In genomic region chr15:77440378-77440999, GRCh38 we compare ENCODE assay signal across 10 cellular contexts. TPM values are rescaled to one million over a fixed set of nuclear protein-coding genes. Genes with fewer than 3 reads are reported as not detected.
A peak's percentile ranks its signal among the peaks of the same experiment; 100 is the strongest.
DNase-seq lines count a peak whose midpoint lies in the region; ATAC-seq, FAIRE-seq and TF ChIP-seq lines count a peak whose summit lies in the region.
"Had no signal": no experiment of that assay in that cellular context is flagged by ENCODE, and none has a peak within 500 bp of the region (broad histone marks: within the 10 kb centered on the region; RNA-seq: fewer than 3 reads in every experiment).

No MANE protein-coding gene starts in this region.

- H3K4me2 ChIP-seq in GM23248 (ENCODE audit: unreplicated experiment): peak overlapping the region; percentile 0

- in situ Hi-C loops in GM23248 (cut with MboI): no loop called here

- ATAC-seq in foreskin keratinocyte: peak; percentile 49
- ATAC-seq in HG02885 (IDR thresholded peaks at IDR 0.05; ENCODE audit: poor library complexity, unreplicated experiment): no peak
- no peak for ATAC-seq in T-helper 17 cell
- ATAC-seq: body of pancreas had no signal

- no peak overlapping the region for H3K4me3 Mint-ChIP-seq in T-helper 17 cell
- H3K4me3 Mint-ChIP-seq: T-helper 2 cell treated with Interferon-gamma antibody and Interleukin-4, amounts not matched to agents 5 μg/mL and 100 μg/mL, for 36 hours had no signal

- no peak overlapping the region for H2AFZ ChIP-seq in GM23248

- H3K4me1 ChIP-seq in GM23248 (ENCODE audit: insufficient read depth) (peaks cover 14% of the 10 kb centered on the region; the same call in 1 of the 2 replicates), foreskin keratinocyte (no peaks in the 10 kb centered on the region)

- H3K79me2 ChIP-seq in GM23248 (ENCODE audit: insufficient read depth): peaks cover 93% of the 10 kb centered on the region

- H3K27ac ChIP-seq in GM23248 (no peak overlapping the region), foreskin keratinocyte (no peak overlapping the region)
- H3K27ac ChIP-seq: body of pancreas had no signal

- FAIRE-seq in GM18507 (lab: Jason Lieb, UNC): peak; percentile 89

- H3K27ac Mint-ChIP-seq in T-helper 17 cell: no peak overlapping the region
- H3K27ac Mint-ChIP-seq: T-helper 2 cell treated with Interferon-gamma antibody and Interleukin-4, amounts not matched to agents 5 μg/mL and 100 μg/mL, for 36 hours had no signal

- peaks cover 6% of the 10 kb centered on the region; the same call in 1 of the 2 replicates for H3F3A ChIP-seq in GM23248 (ENCODE audit: insufficient read depth)

- H3K9ac ChIP-seq in GM23248: no peak overlapping the region

- DNase-seq in GM18507 (ENCODE audit: extremely low spot score, insufficient read length, low read depth) (no peak), GM23248 (peak; percentile 82), HT-29 (ENCODE audit: low spot score) (peak; percentile 54), foreskin keratinocyte (peak in 1 of 2 donors; percentile 35), KG1 (lab: John Stamatoyannopoulos, UW) (no peak), HK-2 (ENCODE audit: unreplicated experiment) (no peak), T-helper 17 cell (no peak)
- DNase-seq: body of pancreas had no signal

- H3K4me3 ChIP-seq in GM23248: no peak overlapping the region
- H3K4me3 ChIP-seq: body of pancreas had no signal

- H3K9me3 ChIP-seq in GM23248 (ENCODE audit: low read depth): no peaks in the 10 kb centered on the region
- H3K9me3 ChIP-seq in T-helper 17 cell (ENCODE audit: control insufficient read depth, low read length, poor library complexity, severe bottlenecking): no peaks in the 10 kb centered on the region
- H3K9me3 ChIP-seq: body of pancreas had no signal

- H3K36me3 ChIP-seq in GM23248 (ENCODE audit: low read depth): no peaks in the 10 kb centered on the region

- H4K20me1 ChIP-seq in GM23248 (ENCODE audit: insufficient read depth): peaks cover 5% of the 10 kb centered on the region; the same call in 1 of the 2 replicates

- peaks cover 21% of the 10 kb centered on the region for H3K4me1 Mint-ChIP-seq in T-helper 17 cell

- H3K27me3 ChIP-seq in GM23248 (replicated peaks; ENCODE audit: insufficient read depth) (no peaks in the 10 kb centered on the region), foreskin keratinocyte (no peaks in the 10 kb centered on the region)
- H3K27me3 ChIP-seq: body of pancreas had no signal

- no peaks in the 10 kb centered on the region for H3K9me2 ChIP-seq in GM23248 (ENCODE audit: insufficient read depth)

- 79 to 83% methylated on average over 3 of the region's 3 CpGs for WGBS in GM23248 (ENCODE audit: low coverage in 1 of 2, low lambda C conversion rate in 2 of 2, missing lambda C conversion rate in 2 of 2), 2 experiments

- no peaks in the 10 kb centered on the region for H3K27me3 Mint-ChIP-seq in T-helper 17 cell

- no peak for TF ChIP-seq CTCF in foreskin keratinocyte (conservative IDR thresholded peaks at IDR 0.05)

- peaks cover 5% of the 10 kb centered on the region for H3K36me3 Mint-ChIP-seq in T-helper 17 cell (ENCODE audit: low read depth)

RNA-seq across cellular contexts. Expression of gene HMG20A, which starts 19.8 kb away (rescaled TPM):
- total RNA-seq in GM23248 (2014; rRNA removed; shearing (Covaris generic)): 17.8 and 25.1 TPM in 2 replicates
- polyA plus RNA-seq in GM23248 (2016; fragmentation: Nextera tagmentation; extraction: Ambion mirVana) (15.1 and 20.4 TPM in 2 replicates), foreskin keratinocyte (9.6 and 11.9 TPM in 2 replicates)
- 22.4 and 22.7 TPM in 2 replicates for total RNA-seq in HT-29 (2014; rRNA removed; shearing (Covaris generic))
- total RNA-seq in foreskin keratinocyte (23.8 and 25.3 TPM in 2 replicates), T-helper 17 cell (10 to 100 TPM; 22.3 to 30.6 TPM)

RNA-seq across cellular contexts. Expression of gene PEAK1, which starts 20.6 kb away (rescaled TPM):
- 72.5 and 74.5 TPM in 2 replicates for total RNA-seq in GM23248 (2014; rRNA removed; shearing (Covaris generic))
- polyA plus RNA-seq in GM23248 (2016; fragmentation: Nextera tagmentation; extraction: Ambion mirVana) (19.6 and 22.4 TPM in 2 replicates), foreskin keratinocyte (0.57 and 0.81 TPM in 2 replicates)
- 15.7 and 25.9 TPM in 2 replicates for total RNA-seq in HT-29 (2014; rRNA removed; shearing (Covaris generic))
- total RNA-seq in foreskin keratinocyte (8.8 and 9.1 TPM in 2 replicates), T-helper 17 cell (10 to 100 TPM in 1 of 2 donors, 1 to 10 TPM in 1; 5.9 to 10.2 TPM)

Comparison
In these comparisons a context has a peak if more than half of its experiments do, and no peak if none do; other contexts are left out.
1. DNase-seq: peak in GM23248 (single experiment) and HT-29 (single experiment); none in GM18507 (single experiment), KG1 (single experiment), HK-2 (single experiment) and T-helper 17 cell (0 of 3).